ENCODE assay signal across 1 cellular context in the genomic region with DNA sequence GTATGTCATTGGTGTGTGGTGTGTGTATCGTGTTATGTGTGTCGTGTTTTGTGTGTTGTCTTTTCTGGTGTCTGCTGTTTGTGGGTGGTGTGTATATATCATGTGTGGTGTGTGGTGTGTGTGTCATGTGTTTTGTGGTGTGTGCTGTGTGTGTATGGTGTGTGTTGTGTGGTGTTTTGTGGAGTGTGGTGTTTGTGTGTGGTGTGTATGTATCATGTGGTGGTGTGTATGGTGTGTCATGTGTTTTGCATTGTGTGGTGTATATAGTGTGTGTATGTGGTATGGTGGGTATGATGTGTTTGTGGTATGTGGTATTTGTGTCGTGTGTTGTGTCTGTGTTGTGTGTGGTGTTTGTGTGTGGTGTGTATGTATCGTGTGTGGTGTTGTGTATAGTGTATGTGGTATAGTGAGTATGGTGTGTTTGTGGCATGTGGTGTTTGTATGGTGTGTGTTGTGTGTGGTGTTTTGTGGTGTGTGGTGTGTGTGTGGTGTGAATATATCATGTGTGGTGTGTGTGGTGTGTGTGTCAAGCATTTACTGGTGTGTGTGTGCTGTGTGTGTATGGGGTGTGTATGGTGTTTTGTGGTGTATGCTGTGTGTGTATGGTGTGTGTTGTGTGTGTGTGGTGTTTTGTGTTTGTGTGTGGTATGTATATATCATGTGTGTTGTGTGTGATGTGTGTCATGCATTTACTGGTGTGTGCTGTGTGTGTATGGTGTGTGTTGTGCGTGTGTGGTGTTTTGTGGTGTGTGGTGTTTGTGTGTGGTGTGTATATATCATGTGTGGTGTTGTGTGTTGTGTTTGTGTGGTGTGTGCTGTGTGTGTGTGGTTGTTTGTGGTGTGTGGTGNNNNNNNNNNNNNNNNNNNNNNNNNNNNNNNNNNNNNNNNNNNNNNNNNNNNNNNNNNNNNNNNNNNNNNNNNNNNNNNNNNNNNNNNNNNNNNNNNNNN.
TF ChIP-seq lines count a peak whose summit lies in the region.

No MANE protein-coding gene starts in this region.

TF ChIP-seq in K562, 482 proteins besides CTCF, POLR2A, EP300 and RAD21 (continued from another document):
- TF ChIP-seq, protein P1, sequence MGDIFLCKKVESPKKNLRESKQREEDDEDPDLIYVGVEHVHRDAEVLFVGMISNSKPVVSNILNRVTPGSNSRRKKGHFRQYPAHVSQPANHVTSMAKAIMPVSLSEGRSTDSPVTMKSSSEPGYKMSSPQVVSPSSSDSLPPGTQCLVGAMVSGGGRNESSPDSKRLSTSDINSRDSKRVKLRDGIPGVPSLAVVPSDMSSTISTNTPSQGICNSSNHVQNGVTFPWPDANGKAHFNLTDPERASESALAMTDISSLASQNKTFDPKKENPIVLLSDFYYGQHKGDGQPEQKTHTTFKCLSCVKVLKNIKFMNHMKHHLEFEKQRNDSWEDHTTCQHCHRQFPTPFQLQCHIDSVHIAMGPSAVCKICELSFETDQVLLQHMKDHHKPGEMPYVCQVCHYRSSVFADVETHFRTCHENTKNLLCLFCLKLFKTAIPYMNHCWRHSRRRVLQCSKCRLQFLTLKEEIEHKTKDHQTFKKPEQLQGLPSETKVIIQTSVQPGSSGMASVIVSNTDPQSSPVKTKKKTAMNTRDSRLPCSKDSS (IDR thresholded peaks at IDR 0.05; ENCODE audit: low read depth, partially characterized antibody), result peak; percentile 21
- no peak for TF ChIP-seq NUFIP1 (IDR thresholded peaks at IDR 0.05; ENCODE audit: partially characterized antibody)
- TF ChIP-seq PRPF4 (IDR thresholded peaks at IDR 0.05; ENCODE audit: insufficient read depth, low read depth, low read length, poor library complexity, severe bottlenecking), result no peak
- peak; percentile 67; the same call in 1 of the 2 replicates for TF ChIP-seq ELF4 (CRISPR knock-in tag; IDR thresholded peaks at IDR 0.05)
- TF ChIP-seq ZC3H8 (IDR thresholded peaks at IDR 0.05), result no peak
- TF ChIP-seq SMAD1 (IDR thresholded peaks at IDR 0.05; ENCODE audit: low read depth, low read length, partially characterized antibody), result no peak
- no peak for TF ChIP-seq TCF7 (IDR thresholded peaks at IDR 0.05; ENCODE audit: borderline replicate concordance)
- TF ChIP-seq ZFP30 (CRISPR knock-in tag; IDR thresholded peaks at IDR 0.05; ENCODE audit: borderline replicate concordance), result no peak
- peak; percentile 28; the same call in 1 of the 2 replicates for TF ChIP-seq MIER1 (IDR thresholded peaks at IDR 0.05; ENCODE audit: low read depth)
- no peak for TF ChIP-seq ZNF79 (CRISPR knock-in tag; IDR thresholded peaks at IDR 0.05; ENCODE audit: low read depth)
- TF ChIP-seq U2AF2 (optimal IDR thresholded peaks at IDR 0.05; ENCODE audit: low read depth, low read length), result no peak
